ENCODE assay signal across 1 cellular context in the genomic region with DNA sequence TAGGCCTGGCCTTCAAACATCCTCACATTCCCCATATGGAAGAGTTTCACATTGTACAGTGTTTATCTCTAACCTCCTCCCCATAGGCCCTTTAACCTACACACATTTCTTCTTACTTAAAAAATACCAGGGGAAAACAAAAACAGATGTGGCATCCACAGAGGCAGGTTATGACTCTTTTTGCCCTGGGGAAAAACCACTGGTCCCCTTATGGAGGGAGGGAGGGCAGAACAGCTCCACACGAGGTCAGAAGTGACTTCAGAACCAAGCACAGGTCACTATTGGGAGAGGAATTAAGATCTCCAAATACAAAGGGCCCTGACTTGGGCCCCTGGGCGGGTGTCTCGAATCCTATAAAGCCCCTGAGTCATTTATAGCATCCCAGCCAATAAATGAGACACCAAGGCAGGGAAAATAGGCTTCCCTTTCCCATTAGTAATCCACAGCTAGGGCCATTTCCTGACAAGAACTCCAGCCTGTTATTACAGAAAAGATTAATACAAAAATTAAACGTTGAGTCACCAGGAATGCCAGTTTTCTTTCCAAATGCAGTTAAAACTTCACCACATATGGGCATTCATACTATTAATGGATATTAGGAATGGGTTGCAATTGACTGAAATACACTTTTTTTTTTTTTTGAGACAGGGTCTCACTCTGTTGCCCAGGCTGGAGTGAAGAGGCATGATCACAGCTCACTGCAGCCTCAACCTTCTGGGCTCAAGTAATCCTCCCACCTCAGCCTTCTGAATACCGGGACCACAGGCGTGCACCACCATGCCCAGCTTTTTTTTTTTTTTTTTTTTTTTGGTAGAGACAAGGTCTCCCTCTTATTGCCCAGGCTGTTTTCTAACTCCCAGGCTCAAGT.
TF ChIP-seq lines count a peak whose summit lies in the region.

No MANE protein-coding gene starts in this region.

TF ChIP-seq in GM12878, 131 proteins besides CTCF, POLR2A, EP300 and RAD21 (continued from another document):
- TF ChIP-seq, protein P1, sequence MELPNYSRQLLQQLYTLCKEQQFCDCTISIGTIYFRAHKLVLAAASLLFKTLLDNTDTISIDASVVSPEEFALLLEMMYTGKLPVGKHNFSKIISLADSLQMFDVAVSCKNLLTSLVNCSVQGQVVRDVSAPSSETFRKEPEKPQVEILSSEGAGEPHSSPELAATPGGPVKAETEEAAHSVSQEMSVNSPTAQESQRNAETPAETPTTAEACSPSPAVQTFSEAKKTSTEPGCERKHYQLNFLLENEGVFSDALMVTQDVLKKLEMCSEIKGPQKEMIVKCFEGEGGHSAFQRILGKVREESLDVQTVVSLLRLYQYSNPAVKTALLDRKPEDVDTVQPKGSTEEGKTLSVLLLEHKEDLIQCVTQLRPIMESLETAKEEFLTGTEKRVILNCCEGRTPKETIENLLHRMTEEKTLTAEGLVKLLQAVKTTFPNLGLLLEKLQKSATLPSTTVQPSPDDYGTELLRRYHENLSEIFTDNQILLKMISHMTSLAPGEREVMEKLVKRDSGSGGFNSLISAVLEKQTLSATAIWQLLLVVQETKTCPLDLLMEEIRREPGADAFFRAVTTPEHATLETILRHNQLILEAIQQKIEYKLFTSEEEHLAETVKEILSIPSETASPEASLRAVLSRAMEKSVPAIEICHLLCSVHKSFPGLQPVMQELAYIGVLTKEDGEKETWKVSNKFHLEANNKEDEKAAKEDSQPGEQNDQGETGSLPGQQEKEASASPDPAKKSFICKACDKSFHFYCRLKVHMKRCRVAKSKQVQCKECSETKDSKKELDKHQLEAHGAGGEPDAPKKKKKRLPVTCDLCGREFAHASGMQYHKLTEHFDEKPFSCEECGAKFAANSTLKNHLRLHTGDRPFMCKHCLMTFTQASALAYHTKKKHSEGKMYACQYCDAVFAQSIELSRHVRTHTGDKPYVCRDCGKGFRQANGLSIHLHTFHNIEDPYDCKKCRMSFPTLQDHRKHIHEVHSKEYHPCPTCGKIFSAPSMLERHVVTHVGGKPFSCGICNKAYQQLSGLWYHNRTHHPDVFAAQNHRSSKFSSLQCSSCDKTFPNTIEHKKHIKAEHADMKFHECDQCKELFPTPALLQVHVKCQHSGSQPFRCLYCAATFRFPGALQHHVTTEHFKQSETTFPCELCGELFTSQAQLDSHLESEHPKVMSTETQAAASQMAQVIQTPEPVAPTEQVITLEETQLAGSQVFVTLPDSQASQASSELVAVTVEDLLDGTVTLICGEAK (IDR thresholded peaks at IDR 0.05; ENCODE audit: borderline replicate concordance), result no peak
- no peak for TF ChIP-seq TCF3 (IDR thresholded peaks at IDR 0.05; ENCODE audit: borderline replicate concordance, insufficient read depth, low read depth, low read length)
